ENCODE assay signal across 11 cellular contexts in genomic region chr20:32437391-32438074, GRCh38.
A peak's percentile ranks its signal among the peaks of the same experiment; 100 is the strongest.
DNase-seq lines count a peak whose midpoint lies in the region; FAIRE-seq and TF ChIP-seq lines count a peak whose summit lies in the region.
"Had no signal": no experiment of that assay in that cellular context is flagged by ENCODE, and none has a peak within 500 bp of the region (broad histone marks: within the 10 kb centered on the region; RNA-seq: fewer than 3 reads in every experiment).

No MANE protein-coding gene starts in this region.

- no peaks in the 10 kb centered on the region for H3K9me3 Mint-ChIP-seq in Calu3 (ENCODE audit: low read depth, unreplicated experiment)

- no peak for TF ChIP-seq POLR2A in H54 (IDR thresholded peaks at IDR 0.05; ENCODE audit: low read depth, low read length)

- no peaks in the 10 kb centered on the region for H3K27me3 Mint-ChIP-seq in Calu3 (ENCODE audit: unreplicated experiment)

- DNase-seq in A172 (ENCODE audit: low spot score) (peak; percentile 22), Calu3 (no peak), RKO (ENCODE audit: low spot score) (peak; percentile 56), fibroblast of pulmonary artery (ENCODE audit: low read depth) (no peak), hippocampal formation (lab: John Stamatoyannopoulos, UW) (no peak), H54 (ENCODE audit: insufficient read length, low spot score) (no peak), GDM1 (lab: John Stamatoyannopoulos, UW) (no peak)
- no peak for DNase-seq in effector CD4-positive, alpha-beta T cell
- DNase-seq: mesenchymal stem cell, NCI-H2029, SW 1271 had no signal

- BruUV-seq in Calu3 (replicated peaks; lab: Mats Ljungman, UMichigan) = no TSS peak

- H3K27ac Mint-ChIP-seq in Calu3 (ENCODE audit: unreplicated experiment) = no peak overlapping the region

- intact Hi-C loops in Calu3 (cut with micrococcal nuclease; ENCODE audit: unreplicated experiment) = no loop called here

- no peak overlapping the region for H3K4me3 Mint-ChIP-seq in Calu3 (ENCODE audit: low read depth, unreplicated experiment)

- TF ChIP-seq CTCF in Calu3 (IDR thresholded peaks at IDR 0.05; ENCODE audit: unreplicated experiment) (peak; percentile 44), fibroblast of pulmonary artery (IDR thresholded peaks at IDR 0.05; ENCODE audit: low read length, missing control alignments) (peak; percentile 31)

- H3K4me3 ChIP-seq in fibroblast of pulmonary artery (replicated peaks; ENCODE audit: low read depth, low read length) = no peak overlapping the region

- peaks cover 2% of the 10 kb centered on the region for H3K4me1 Mint-ChIP-seq in Calu3 (ENCODE audit: low read depth, unreplicated experiment)

- FAIRE-seq in H54 (lab: Jason Lieb, UNC) = no peak

- CTCF ChIA-PET in Calu3 (lab: Charles Lee) = no interaction called here

- peaks cover 54% of the 10 kb centered on the region for H3K36me3 Mint-ChIP-seq in Calu3 (ENCODE audit: insufficient read depth, unreplicated experiment)

Comparison
In these comparisons a context has a peak if more than half of its experiments do, and no peak if none do; other contexts are left out.
1. DNase-seq: peak in A172 (single experiment) and RKO (single experiment); none in Calu3 (single experiment), fibroblast of pulmonary artery (single experiment), hippocampal formation (0 of 2), H54 (single experiment), GDM1 (single experiment) and effector CD4-positive, alpha-beta T cell (single experiment).